28 cellular contexts compared by ENCODE assay signal in genomic region chr2:172900871-172901270, GRCh38.
"Had no signal": no experiment of that assay in that cellular context is flagged by ENCODE, and none has a peak within 500 bp of the region (broad histone marks: within the 10 kb centered on the region; RNA-seq: fewer than 3 reads in every experiment).

No MANE protein-coding gene starts in this region.

- H3K4me1 ChIP-seq: ascending aorta, breast epithelium, colonic mucosa had no signal

- H3K9me3 ChIP-seq: ascending aorta, breast epithelium, colonic mucosa had no signal

- H3K27ac ChIP-seq: ascending aorta, breast epithelium, cardiac muscle cell, colonic mucosa had no signal

- H3K4me3 ChIP-seq: ascending aorta, breast epithelium, cardiac muscle cell, colonic mucosa had no signal

- H3K4me3 Mint-ChIP-seq: activated CD4-positive, alpha-beta memory T cell treated with anti-CD3 and anti-CD28 coated beads, Interleukin-2, amount 10 ng/mL, durations not matched to agents 7 days and 5 days; activated CD4-positive, alpha-beta T cell treated with anti-CD3 and anti-CD28 coated beads for 36 hours; activated CD4-positive, alpha-beta T cell treated with anti-CD3 and anti-CD28 coated beads, Interleukin-2, amount 10 ng/mL, durations not matched to agents 7 days and 5 days; activated naive CD4-positive, alpha-beta T cell treated with anti-CD3 and anti-CD28 coated beads, Interleukin-2, amount 10 ng/mL, durations not matched to agents 7 days and 5 days; activated naive CD8-positive, alpha-beta T cell treated with anti-CD3 and anti-CD28 coated beads, Interleukin-2, amount 10 ng/mL, durations not matched to agents 7 days and 5 days; activated T-cell treated with anti-CD3 and anti-CD28 coated beads, Interleukin-2, amount 50 U/mL, for 24 hours; activated T-cell treated with anti-CD3 and anti-CD28 coated beads, Interleukin-2, amount 50 U/mL, for 72 hours; brain had no signal

- H3K36me3 Mint-ChIP-seq: activated naive CD4-positive, alpha-beta T cell treated with anti-CD3 and anti-CD28 coated beads, Interleukin-2, amount 10 ng/mL, durations not matched to agents 7 days and 5 days; activated naive CD4-positive, alpha-beta T cell treated with anti-CD3 and anti-CD28 coated beads, Interleukin-2, amount 50 U/mL, for 72 hours; activated naive CD8-positive, alpha-beta T cell treated with anti-CD3 and anti-CD28 coated beads, Interleukin-2, amount 10 ng/mL, durations not matched to agents 7 days and 5 days; brain had no signal

- H3K9me3 Mint-ChIP-seq: activated CD4-positive, alpha-beta memory T cell treated with anti-CD3 and anti-CD28 coated beads, Interleukin-2, amount 10 ng/mL, durations not matched to agents 7 days and 5 days; activated CD4-positive, alpha-beta T cell treated with anti-CD3 and anti-CD28 coated beads, Interleukin-2, amount 10 ng/mL, durations not matched to agents 7 days and 5 days; activated naive CD4-positive, alpha-beta T cell treated with anti-CD3 and anti-CD28 coated beads, Interleukin-2, amount 10 ng/mL, durations not matched to agents 7 days and 5 days; activated naive CD4-positive, alpha-beta T cell treated with anti-CD3 and anti-CD28 coated beads, Interleukin-2, amount 50 U/mL, for 72 hours; activated naive CD8-positive, alpha-beta T cell treated with anti-CD3 and anti-CD28 coated beads, Interleukin-2, amount 10 ng/mL, durations not matched to agents 7 days and 5 days; activated T-cell treated with anti-CD3 and anti-CD28 coated beads, Interleukin-2, amount 50 U/mL, for 24 hours; activated T-cell treated with anti-CD3 and anti-CD28 coated beads, Interleukin-2, amount 50 U/mL, for 72 hours; brain had no signal

- DNase-seq: activated CD4-positive, alpha-beta memory T cell treated with anti-CD3 and anti-CD28 coated beads, Interleukin-2, amount 10 ng/mL, durations not matched to agents 7 days and 5 days; activated CD4-positive, alpha-beta T cell treated with anti-CD3 and anti-CD28 coated beads for 36 hours; activated CD4-positive, alpha-beta T cell treated with anti-CD3 and anti-CD28 coated beads, Interleukin-2, amount 10 ng/mL, durations not matched to agents 7 days and 5 days; activated CD4-positive, alpha-beta T cell treated with anti-CD3 and anti-CD28 coated beads, Interleukin-2, amount 50 U/mL, for 4 hours; activated CD4-positive, CD25-positive, alpha-beta regulatory T cell; activated CD4-positive, CD25-positive, alpha-beta regulatory T cell treated with anti-CD3 and anti-CD28 coated beads, Interleukin-2, amount 50 U/mL, for 72 hours; activated CD8-positive, alpha-beta memory T cell treated with anti-CD3 and anti-CD28 coated beads, Interleukin-2, amount 50 U/mL, for 48 hours; activated gamma-delta T cell; activated naive CD4-positive, alpha-beta T cell; activated naive CD4-positive, alpha-beta T cell treated with anti-CD3 and anti-CD28 coated beads, Interleukin-2, amount 10 ng/mL, durations not matched to agents 7 days and 5 days; activated naive CD8-positive, alpha-beta T cell treated with anti-CD3 and anti-CD28 coated beads, Interleukin-2, amount 10 ng/mL, durations not matched to agents 7 days and 5 days; activated T-cell treated with anti-CD3 and anti-CD28 coated beads for 4 hours; activated T-cell treated with anti-CD3 and anti-CD28 coated beads, Interleukin-2, amount 50 U/mL, for 24 hours; activated T-cell treated with anti-CD3 and anti-CD28 coated beads, Interleukin-2, amount 50 U/mL, for 72 hours; central memory CD4-positive, alpha-beta T cell; cerebellar nuclear complex; colonic mucosa; effector CD8-positive, alpha-beta T cell; foreskin fibroblast; head of caudate nucleus; T-helper 2 cell had no signal

- H3K27me3 ChIP-seq: ascending aorta, breast epithelium, cardiac muscle cell, colonic mucosa had no signal

- ATAC-seq: activated CD4-positive, alpha-beta T cell treated with anti-CD3 and anti-CD28 coated beads for 36 hours; activated naive CD4-positive, alpha-beta T cell treated with anti-CD3 and anti-CD28 coated beads, Interleukin-2, amount 50 U/mL, for 72 hours; activated T-cell treated with anti-CD3 and anti-CD28 coated beads, Interleukin-2, amount 50 U/mL, for 72 hours; esophagus mucosa had no signal

- H3K27ac Mint-ChIP-seq: activated CD4-positive, alpha-beta memory T cell treated with anti-CD3 and anti-CD28 coated beads, Interleukin-2, amount 10 ng/mL, durations not matched to agents 7 days and 5 days; activated CD4-positive, alpha-beta T cell treated with anti-CD3 and anti-CD28 coated beads for 36 hours; activated CD4-positive, alpha-beta T cell treated with anti-CD3 and anti-CD28 coated beads, Interleukin-2, amount 10 ng/mL, durations not matched to agents 7 days and 5 days; activated naive CD4-positive, alpha-beta T cell treated with anti-CD3 and anti-CD28 coated beads, Interleukin-2, amount 10 ng/mL, durations not matched to agents 7 days and 5 days; activated naive CD4-positive, alpha-beta T cell treated with anti-CD3 and anti-CD28 coated beads, Interleukin-2, amount 50 U/mL, for 72 hours; activated naive CD8-positive, alpha-beta T cell treated with anti-CD3 and anti-CD28 coated beads, Interleukin-2, amount 10 ng/mL, durations not matched to agents 7 days and 5 days; activated T-cell treated with anti-CD3 and anti-CD28 coated beads, Interleukin-2, amount 50 U/mL, for 24 hours; activated T-cell treated with anti-CD3 and anti-CD28 coated beads, Interleukin-2, amount 50 U/mL, for 72 hours; brain had no signal

- H3K4me1 Mint-ChIP-seq: activated CD4-positive, alpha-beta memory T cell treated with anti-CD3 and anti-CD28 coated beads, Interleukin-2, amount 10 ng/mL, durations not matched to agents 7 days and 5 days; activated CD4-positive, alpha-beta T cell treated with anti-CD3 and anti-CD28 coated beads for 36 hours; activated CD4-positive, alpha-beta T cell treated with anti-CD3 and anti-CD28 coated beads, Interleukin-2, amount 10 ng/mL, durations not matched to agents 7 days and 5 days; activated naive CD4-positive, alpha-beta T cell treated with anti-CD3 and anti-CD28 coated beads, Interleukin-2, amount 10 ng/mL, durations not matched to agents 7 days and 5 days had no signal

- FAIRE-seq: frontal cortex had no signal
